Comparison of ENCODE assay signal across 2 cellular contexts in the genomic region with DNA sequence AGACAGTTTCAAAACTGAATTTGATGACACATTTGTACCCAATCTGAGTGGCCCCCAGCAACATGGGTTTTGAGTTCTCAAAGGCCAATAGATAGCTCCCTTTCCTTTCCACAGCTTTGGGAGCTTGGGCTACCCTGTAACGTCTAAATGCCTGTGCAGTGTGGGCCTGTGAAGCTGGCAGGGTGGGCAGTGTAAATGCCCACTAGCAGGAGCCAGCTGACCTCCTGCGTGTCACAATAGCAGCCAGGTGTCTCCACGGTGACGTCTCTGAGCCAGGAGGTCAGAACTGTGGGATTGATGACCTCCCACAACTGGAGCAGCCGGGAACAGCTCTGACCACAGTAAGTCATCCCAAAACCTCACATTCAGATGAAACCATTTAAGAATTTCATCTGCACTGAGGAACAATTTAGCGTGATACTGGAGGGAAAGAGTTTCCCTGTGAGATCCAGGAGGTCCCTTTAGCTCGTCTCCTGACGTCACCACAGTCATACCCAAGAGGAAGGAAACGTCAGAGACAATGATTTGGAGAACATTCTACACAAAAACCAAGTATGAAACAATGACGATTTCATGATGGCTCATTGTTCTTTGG.
TF ChIP-seq lines count a peak whose summit lies in the region.

Gene IPO5, plus strand, starts transcription at position 300 of the 595 bp plus-strand sequence. CDS start 23,022 bp downstream, outside the sequence.

TF ChIP-seq in SK-N-SH, 30 proteins besides CTCF, POLR2A, EP300 and RAD21 (continued from another document):
- TF ChIP-seq ZBTB33 (IDR thresholded peaks at IDR 0.05; ENCODE audit: borderline replicate concordance, low read depth) (no peak), RFX5 (IDR thresholded peaks at IDR 0.05; ENCODE audit: low read length) (no peak), NRF1 (IDR thresholded peaks at IDR 0.05; ENCODE audit: low read depth, low read length) (no peak), TCF12 (IDR thresholded peaks at IDR 0.05) (no peak), MXI1 (IDR thresholded peaks at IDR 0.05; ENCODE audit: low read depth, low read length) (no peak)

TF ChIP-seq in SK-N-SH treated with all-trans-retinoic acid at 6 μM for 48 hours, 23 proteins besides CTCF, POLR2A, EP300 and RAD21 (continued from another document):
- TF ChIP-seq CSRNP3 (CRISPR knock-in tag; IDR thresholded peaks at IDR 0.05) (no peak), ZNF8 (CRISPR knock-in tag; IDR thresholded peaks at IDR 0.05) (no peak), ZNF70 (CRISPR knock-in tag; IDR thresholded peaks at IDR 0.05) (no peak), CSDC2 (CRISPR knock-in tag; IDR thresholded peaks at IDR 0.05) (no peak), RARB (CRISPR knock-in tag; IDR thresholded peaks at IDR 0.05) (no peak), ZNF565 (CRISPR knock-in tag; conservative IDR thresholded peaks at IDR 0.05; ENCODE audit: low read depth) (no peak), ARNTL (CRISPR knock-in tag; IDR thresholded peaks at IDR 0.05; ENCODE audit: borderline replicate concordance, low read depth) (no peak), ESRRG (CRISPR knock-in tag; IDR thresholded peaks at IDR 0.05) (no peak)
- TF ChIP-seq, protein P1, sequence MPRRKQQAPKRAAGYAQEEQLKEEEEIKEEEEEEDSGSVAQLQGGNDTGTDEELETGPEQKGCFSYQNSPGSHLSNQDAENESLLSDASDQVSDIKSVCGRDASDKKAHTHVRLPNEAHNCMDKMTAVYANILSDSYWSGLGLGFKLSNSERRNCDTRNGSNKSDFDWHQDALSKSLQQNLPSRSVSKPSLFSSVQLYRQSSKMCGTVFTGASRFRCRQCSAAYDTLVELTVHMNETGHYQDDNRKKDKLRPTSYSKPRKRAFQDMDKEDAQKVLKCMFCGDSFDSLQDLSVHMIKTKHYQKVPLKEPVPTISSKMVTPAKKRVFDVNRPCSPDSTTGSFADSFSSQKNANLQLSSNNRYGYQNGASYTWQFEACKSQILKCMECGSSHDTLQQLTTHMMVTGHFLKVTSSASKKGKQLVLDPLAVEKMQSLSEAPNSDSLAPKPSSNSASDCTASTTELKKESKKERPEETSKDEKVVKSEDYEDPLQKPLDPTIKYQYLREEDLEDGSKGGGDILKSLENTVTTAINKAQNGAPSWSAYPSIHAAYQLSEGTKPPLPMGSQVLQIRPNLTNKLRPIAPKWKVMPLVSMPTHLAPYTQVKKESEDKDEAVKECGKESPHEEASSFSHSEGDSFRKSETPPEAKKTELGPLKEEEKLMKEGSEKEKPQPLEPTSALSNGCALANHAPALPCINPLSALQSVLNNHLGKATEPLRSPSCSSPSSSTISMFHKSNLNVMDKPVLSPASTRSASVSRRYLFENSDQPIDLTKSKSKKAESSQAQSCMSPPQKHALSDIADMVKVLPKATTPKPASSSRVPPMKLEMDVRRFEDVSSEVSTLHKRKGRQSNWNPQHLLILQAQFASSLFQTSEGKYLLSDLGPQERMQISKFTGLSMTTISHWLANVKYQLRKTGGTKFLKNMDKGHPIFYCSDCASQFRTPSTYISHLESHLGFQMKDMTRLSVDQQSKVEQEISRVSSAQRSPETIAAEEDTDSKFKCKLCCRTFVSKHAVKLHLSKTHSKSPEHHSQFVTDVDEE (CRISPR knock-in tag; IDR thresholded peaks at IDR 0.05) = no peak
- TF ChIP-seq, protein P2, sequence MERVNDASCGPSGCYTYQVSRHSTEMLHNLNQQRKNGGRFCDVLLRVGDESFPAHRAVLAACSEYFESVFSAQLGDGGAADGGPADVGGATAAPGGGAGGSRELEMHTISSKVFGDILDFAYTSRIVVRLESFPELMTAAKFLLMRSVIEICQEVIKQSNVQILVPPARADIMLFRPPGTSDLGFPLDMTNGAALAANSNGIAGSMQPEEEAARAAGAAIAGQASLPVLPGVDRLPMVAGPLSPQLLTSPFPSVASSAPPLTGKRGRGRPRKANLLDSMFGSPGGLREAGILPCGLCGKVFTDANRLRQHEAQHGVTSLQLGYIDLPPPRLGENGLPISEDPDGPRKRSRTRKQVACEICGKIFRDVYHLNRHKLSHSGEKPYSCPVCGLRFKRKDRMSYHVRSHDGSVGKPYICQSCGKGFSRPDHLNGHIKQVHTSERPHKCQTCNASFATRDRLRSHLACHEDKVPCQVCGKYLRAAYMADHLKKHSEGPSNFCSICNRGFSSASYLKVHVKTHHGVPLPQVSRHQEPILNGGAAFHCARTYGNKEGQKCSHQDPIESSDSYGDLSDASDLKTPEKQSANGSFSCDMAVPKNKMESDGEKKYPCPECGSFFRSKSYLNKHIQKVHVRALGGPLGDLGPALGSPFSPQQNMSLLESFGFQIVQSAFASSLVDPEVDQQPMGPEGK (CRISPR knock-in tag; IDR thresholded peaks at IDR 0.05; ENCODE audit: borderline replicate concordance) = no peak
- TF ChIP-seq, protein P3, sequence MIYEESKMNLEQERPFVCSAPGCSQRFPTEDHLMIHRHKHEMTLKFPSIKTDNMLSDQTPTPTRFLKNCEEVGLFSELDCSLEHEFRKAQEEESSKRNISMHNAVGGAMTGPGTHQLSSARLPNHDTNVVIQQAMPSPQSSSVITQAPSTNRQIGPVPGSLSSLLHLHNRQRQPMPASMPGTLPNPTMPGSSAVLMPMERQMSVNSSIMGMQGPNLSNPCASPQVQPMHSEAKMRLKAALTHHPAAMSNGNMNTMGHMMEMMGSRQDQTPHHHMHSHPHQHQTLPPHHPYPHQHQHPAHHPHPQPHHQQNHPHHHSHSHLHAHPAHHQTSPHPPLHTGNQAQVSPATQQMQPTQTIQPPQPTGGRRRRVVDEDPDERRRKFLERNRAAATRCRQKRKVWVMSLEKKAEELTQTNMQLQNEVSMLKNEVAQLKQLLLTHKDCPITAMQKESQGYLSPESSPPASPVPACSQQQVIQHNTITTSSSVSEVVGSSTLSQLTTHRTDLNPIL (CRISPR knock-in tag; IDR thresholded peaks at IDR 0.05; ENCODE audit: low read depth) = no peak
